7 cellular contexts compared by ENCODE assay signal in genomic region chr15:41417812-41418211, GRCh38. TPM values are rescaled to one million over a fixed set of nuclear protein-coding genes. Genes with fewer than 3 reads are reported as not detected.
DNase-seq lines count a peak whose midpoint lies in the region; ATAC-seq and TF ChIP-seq lines count a peak whose summit lies in the region.

No MANE protein-coding gene starts in this region.

- H3K9me3 Mint-ChIP-seq in osteocyte (ENCODE audit: unreplicated experiment): no peaks in the 10 kb centered on the region

- no peaks in the 10 kb centered on the region; the same call in 1 of the 2 replicates for H3K36me3 ChIP-seq in OCI-LY7 (ENCODE audit: insufficient read depth, low read length)

- H2AFZ ChIP-seq in OCI-LY7 (ENCODE audit: low read length): 0 out of 2 replicates have a peak overlapping the region, but pooled peaks have one; percentile 11

- no TSS peak for BruUV-seq in OCI-LY7 (replicated peaks; lab: Mats Ljungman, UMichigan)

- peaks cover 70% of the 10 kb centered on the region for H3K79me2 ChIP-seq in OCI-LY7 (ENCODE audit: insufficient read depth, low read depth, low read length)

- intact Hi-C loops in OCI-LY7 (cut with micrococcal nuclease; ENCODE audit: unreplicated experiment): loop anchor here (1.0 kb wide), 1 partner anchor 16 kb away; the partner anchor contains the start of gene NDUFAF1

- peak overlapping the region; percentile 22 for H3K27ac ChIP-seq in OCI-LY7 (ENCODE audit: low read depth, low read length, poor library complexity, severe bottlenecking)

- DNase-seq in OCI-LY7 (ENCODE audit: low spot score) (peak; percentile 23), epithelial cell of esophagus (ENCODE audit: low read depth) (peak; percentile 12), osteocyte (ENCODE audit: extremely low spot score, unreplicated experiment) (no peak), superior temporal gyrus (ENCODE audit: extremely low spot score) (no peak), NCI-H146 treated with DMSO at 0.1 percent for 48 hours (lab: John Stamatoyannopoulos, UW; ENCODE audit: unreplicated experiment) (no peak), dermis blood vessel endothelial cell (no peak)

- peak overlapping the region; percentile 91 for H3K4me2 ChIP-seq in OCI-LY7 (ENCODE audit: low read length)

- POLR2A ChIA-PET in OCI-LY7 (lab: Charles Lee): interaction anchor here (1.0 to 1.4 kb wide), 2 partner anchors 10 to 16 kb away, joined by 4 to 5 read pairs; no protein-coding TSS in a partner anchor

- H3K4me3 ChIP-seq in OCI-LY7 (ENCODE audit: low read depth, low read length, poor library complexity, severe bottlenecking) (peak overlapping the region; percentile 79), epithelial cell of esophagus (ENCODE audit: low read length) (peak overlapping the region; percentile 87)

- H3K27ac Mint-ChIP-seq in osteocyte (ENCODE audit: unreplicated experiment): peak overlapping the region; percentile 95

- H3K9me3 ChIP-seq in OCI-LY7 (ENCODE audit: low read length): no peaks in the 10 kb centered on the region

- no peaks in the 10 kb centered on the region for H3K36me3 Mint-ChIP-seq in osteocyte (ENCODE audit: unreplicated experiment)

- H3K4me3 Mint-ChIP-seq in osteocyte (ENCODE audit: unreplicated experiment): peak overlapping the region; percentile 96

- CTCF ChIA-PET in OCI-LY7 (lab: Charles Lee; ENCODE audit: unreplicated experiment): no interaction called here

- H3K9me2 ChIP-seq in OCI-LY7 (ENCODE audit: insufficient read depth, low read length): no peaks in the 10 kb centered on the region

- ATAC-seq in GM18909 (IDR thresholded peaks at IDR 0.05; ENCODE audit: poor library complexity, unreplicated experiment): peak; percentile 6

- peaks cover 12% of the 10 kb centered on the region for H4K20me1 ChIP-seq in OCI-LY7 (ENCODE audit: insufficient read depth, low read length)

- peaks cover 43% of the 10 kb centered on the region for H3K4me1 Mint-ChIP-seq in osteocyte (ENCODE audit: unreplicated experiment)

- TF ChIP-seq CTCF in OCI-LY7 (conservative IDR thresholded peaks at IDR 0.05; ENCODE audit: low read length): no peak
- TF ChIP-seq CTCF in epithelial cell of esophagus (IDR thresholded peaks at IDR 0.05; ENCODE audit: insufficient read depth, low read depth, low read length, missing control alignments): no peak
- no peak for TF ChIP-seq CTCF in osteocyte (IDR thresholded peaks at IDR 0.05)

- peaks cover 30% of the 10 kb centered on the region for H3K4me1 ChIP-seq in OCI-LY7 (ENCODE audit: insufficient read depth, low read length, poor library complexity, severe bottlenecking)

- H3K27me3 Mint-ChIP-seq in osteocyte (ENCODE audit: unreplicated experiment): no peaks in the 10 kb centered on the region

RNA-seq across cellular contexts. Expression of gene RTF1, which starts 0.9 kb away (rescaled TPM):
- 28.6 and 35.9 TPM in 2 replicates for total RNA-seq in OCI-LY7 (2014; rRNA removed; shearing (Covaris generic))
- total RNA-seq in OCI-LY7 (2022) (46.9 and 59.9 TPM in 2 replicates), osteocyte (43.0 and 47.5 TPM in 2 replicates), dermis blood vessel endothelial cell (25.4 and 25.9 TPM in 2 replicates)

RNA-seq across cellular contexts. Expression of gene NDUFAF1, which starts 15.5 kb away (rescaled TPM):
- total RNA-seq in OCI-LY7 (2014; rRNA removed; shearing (Covaris generic)): 14.9 and 15.9 TPM in 2 replicates
- total RNA-seq in OCI-LY7 (2022) (21.0 and 22.0 TPM in 2 replicates), osteocyte (17.4 and 20.9 TPM in 2 replicates), dermis blood vessel endothelial cell (20.3 and 22.6 TPM in 2 replicates)

Comparison
In these comparisons a context has a peak if more than half of its experiments do, and no peak if none do; other contexts are left out.
1. DNase-seq: peak in OCI-LY7 (single experiment) and epithelial cell of esophagus (single experiment); none in osteocyte (single experiment), superior temporal gyrus (single experiment), NCI-H146 treated with DMSO at 0.1 percent for 48 hours (single experiment) and dermis blood vessel endothelial cell (single experiment).